ENCODE assay signal across 10 cellular contexts in genomic region chrX:154082396-154083133, GRCh38. TPM values are rescaled to one million over a fixed set of nuclear protein-coding genes. Genes with fewer than 3 reads are reported as not detected.
DNase-seq lines count a peak whose midpoint lies in the region; FAIRE-seq and TF ChIP-seq lines count a peak whose summit lies in the region.
"Had no signal": no experiment of that assay in that cellular context is flagged by ENCODE, and none has a peak within 500 bp of the region (broad histone marks: within the 10 kb centered on the region; RNA-seq: fewer than 3 reads in every experiment).

No MANE protein-coding gene starts in this region.

- no peaks in the 10 kb centered on the region for H3K9me3 ChIP-seq in osteoblast (ENCODE audit: low read depth, low read length)

- H3K79me2 ChIP-seq in osteoblast (ENCODE audit: insufficient read depth, low read length) = peaks cover 66% of the 10 kb centered on the region

- no peak for TF ChIP-seq POLR2A in GM12892 (IDR thresholded peaks at IDR 0.05; ENCODE audit: low read depth, low read length)

- TF ChIP-seq CTCF in endothelial cell (IDR thresholded peaks at IDR 0.05; ENCODE audit: unreplicated experiment) (no peak), osteoblast (IDR thresholded peaks at IDR 0.05; ENCODE audit: extremely low read depth, low read depth, low read length) (no peak), D721Med (IDR thresholded peaks at IDR 0.05; ENCODE audit: insufficient read depth, missing control alignments) (no peak)

- H3K9me3 Mint-ChIP-seq in endothelial cell (ENCODE audit: unreplicated experiment) = no peaks in the 10 kb centered on the region

- no peak overlapping the region for H3K27ac ChIP-seq in osteoblast (ENCODE audit: low read depth, low read length)

- no peaks in the 10 kb centered on the region for H3K27me3 ChIP-seq in osteoblast (ENCODE audit: insufficient read depth, low read length)

- DNase-seq in Daoy (ENCODE audit: low read depth) (peak; percentile 6), NCI-H460 (ENCODE audit: extremely low read depth, low read depth) (peak; percentile 38), endothelial cell (ENCODE audit: low spot score) (no peak), osteoblast (ENCODE audit: insufficient read length, low spot score, missing footprints) (no peak), germinal center (ENCODE audit: low spot score) (no peak), D721Med (ENCODE audit: insufficient read length, low spot score) (no peak), NOMO-1 treated with dmso at 0.1 percent for 144 hours (lab: John Stamatoyannopoulos, UW; ENCODE audit: unreplicated experiment) (no peak), GM12892 (ENCODE audit: insufficient read length) (no peak)
- DNase-seq: hypothalamus, NCI-H2171 had no signal

- H4K20me1 ChIP-seq in osteoblast (ENCODE audit: insufficient read depth, low read length) = peaks cover 21% of the 10 kb centered on the region

- FAIRE-seq in D721Med (lab: Jason Lieb, UNC) (no peak), GM12892 (lab: Jason Lieb, UNC) (no peak)

- peaks cover 2% of the 10 kb centered on the region for H3K27me3 Mint-ChIP-seq in endothelial cell (ENCODE audit: unreplicated experiment)

- peak overlapping the region; percentile 82 for H3K27ac Mint-ChIP-seq in endothelial cell (ENCODE audit: unreplicated experiment)

- H3K4me3 Mint-ChIP-seq in endothelial cell (ENCODE audit: unreplicated experiment) = peak overlapping the region; percentile 78

- H3K36me3 ChIP-seq in osteoblast (ENCODE audit: insufficient read depth, low read length) = peaks cover 6% of the 10 kb centered on the region

- peaks cover 15% of the 10 kb centered on the region for H3K4me1 Mint-ChIP-seq in endothelial cell (ENCODE audit: unreplicated experiment)

- no peak overlapping the region for H3K4me3 ChIP-seq in osteoblast (ENCODE audit: insufficient read depth, low read length)

- H3K4me1 ChIP-seq in osteoblast (ENCODE audit: insufficient read depth, low read length) = peaks cover 11% of the 10 kb centered on the region

- H3K36me3 Mint-ChIP-seq in endothelial cell (ENCODE audit: low read depth, unreplicated experiment) = peaks cover 13% of the 10 kb centered on the region

- H3K4me2 ChIP-seq in osteoblast (ENCODE audit: insufficient read depth, low read length) = peak overlapping the region; percentile 3

- H2AFZ ChIP-seq in osteoblast (ENCODE audit: low read length) = no peak overlapping the region

RNA-seq across cellular contexts. Expression of gene MECP2, which starts 15.0 kb away (rescaled TPM):
- total RNA-seq in Daoy (2014; rRNA removed; shearing (Covaris generic)) = 12.1 and 14.2 TPM in 2 replicates
- 33.0 and 38.2 TPM in 2 replicates for total RNA-seq in NCI-H460 (2014; rRNA removed; shearing (Covaris generic))
- 23.0 and 25.7 TPM in 2 replicates for polyA plus RNA-seq in NCI-H460 (2014; cell fraction: nucleus; rRNA removed)
- total RNA-seq in endothelial cell (ENCODE audit: unreplicated experiment) (60.0 TPM), osteoblast (31.1 and 33.3 TPM in 2 replicates)
- 17.3 TPM for polyA plus RNA-seq in GM12892 (2012; ENCODE audit: missing spikeins)

Comparison
In these comparisons a context has a peak if more than half of its experiments do, and no peak if none do; other contexts are left out.
1. DNase-seq: peak in Daoy (single experiment) and NCI-H460 (single experiment); none in endothelial cell (single experiment), osteoblast (single experiment), germinal center (single experiment), D721Med (single experiment), NOMO-1 treated with dmso at 0.1 percent for 144 hours (single experiment) and GM12892 (single experiment).